Comparison of ENCODE assay signal across 1 cellular context in genomic region chr1:10733967-10734366, GRCh38.
TF ChIP-seq lines count a peak whose summit lies in the region.

No MANE protein-coding gene starts in this region.

TF ChIP-seq in GM23338, 12 proteins besides CTCF, POLR2A, EP300 and RAD21 (continued from another document):
- TF ChIP-seq EZH2phosphoT487 (IDR thresholded peaks at IDR 0.05; ENCODE audit: unreplicated experiment) (no peak), ZNF114 (CRISPR knock-in tag; IDR thresholded peaks at IDR 0.05) (no peak), ETS1 (IDR thresholded peaks at IDR 0.05) (no peak)
